12 cellular contexts compared by ENCODE assay signal in the genomic region with DNA sequence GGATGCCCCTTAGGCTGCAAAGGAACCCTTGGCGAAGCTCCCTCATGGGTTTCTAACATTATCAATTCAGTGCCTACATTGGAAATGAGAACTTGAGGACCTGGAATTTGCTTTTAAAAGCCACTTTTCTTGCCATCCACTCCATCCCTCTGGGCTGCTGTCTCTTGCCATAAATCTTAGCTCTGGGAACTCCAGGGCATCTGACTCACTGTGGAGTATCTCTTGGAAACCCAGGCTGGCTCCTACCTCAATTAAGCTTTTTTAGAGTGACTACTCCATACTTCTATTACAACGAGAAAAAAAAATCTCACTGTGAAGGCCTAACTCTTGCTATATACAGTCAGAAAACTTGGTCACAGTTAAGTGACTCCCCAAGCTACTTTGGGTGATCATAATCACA.
"Had no signal": no experiment of that assay in that cellular context is flagged by ENCODE, and none has a peak within 500 bp of the region (broad histone marks: within the 10 kb centered on the region; RNA-seq: fewer than 3 reads in every experiment).

No MANE protein-coding gene starts in this region.

- H3K36me3 ChIP-seq: right atrium auricular region, thyroid gland had no signal

- H3K27me3 ChIP-seq: right atrium auricular region, thyroid gland had no signal

- DNase-seq: activated CD4-positive, alpha-beta T cell treated with anti-CD3 and anti-CD28 coated beads, Interleukin-2, amount 50 U/mL, for 1 hour; amygdala; cerebellar nuclear complex; effector memory CD8-positive, alpha-beta T cell; hypothalamus; left colon; naive thymus-derived CD8-positive, alpha-beta T cell; nucleus accumbens; small intestine; thyroid gland had no signal

- H3K27ac ChIP-seq: epithelial cell of prostate, right atrium auricular region, thyroid gland had no signal

- H3K9me3 ChIP-seq: right atrium auricular region, thyroid gland had no signal

- H3K4me1 ChIP-seq: right atrium auricular region, thyroid gland had no signal

- H3K4me3 ChIP-seq: right atrium auricular region, thyroid gland had no signal

- ATAC-seq: effector memory CD8-positive, alpha-beta T cell; left colon; naive thymus-derived CD8-positive, alpha-beta T cell had no signal
